11 cellular contexts compared by ENCODE assay signal in genomic region chr17:58308173-58308984, GRCh38. TPM values are rescaled to one million over a fixed set of nuclear protein-coding genes. Genes with fewer than 3 reads are reported as not detected.
DNase-seq lines count a peak whose midpoint lies in the region; ATAC-seq, FAIRE-seq and TF ChIP-seq lines count a peak whose summit lies in the region.
"Had no signal": no experiment of that assay in that cellular context is flagged by ENCODE, and none has a peak within 500 bp of the region (broad histone marks: within the 10 kb centered on the region; RNA-seq: fewer than 3 reads in every experiment).

No MANE protein-coding gene starts in this region.

- no peak overlapping the region for H3K4me3 Mint-ChIP-seq in GM23338
- H3K4me3 Mint-ChIP-seq: activated T-cell treated with anti-CD3 and anti-CD28 coated beads, Interleukin-2, amount 50 U/mL, for 72 hours; naive thymus-derived CD8-positive, alpha-beta T cell had no signal

- ATAC-seq in GM23338, result peak; percentile 85
- no peak for ATAC-seq in lung (ENCODE audit: insufficient read depth, low FRiP score)
- ATAC-seq: activated T-cell treated with anti-CD3 and anti-CD28 coated beads, Interleukin-2, amount 50 U/mL, for 72 hours; naive thymus-derived CD8-positive, alpha-beta T cell had no signal

- intact Hi-C loops in vagina (cut with DNase I), result no loop called here

- peak overlapping the region; percentile 20; the same call in 1 of the 2 replicates for H3K4me2 ChIP-seq in GM23338
- no peak overlapping the region for H3K4me2 ChIP-seq in mesenchymal stem cell (ENCODE audit: low read length, poor library complexity, severe bottlenecking)

- no peak overlapping the region for H3K9ac ChIP-seq in mesenchymal stem cell (ENCODE audit: low read length)

- H3K4me3 ChIP-seq in BJ (ENCODE audit: low read depth, low read length) (no peak overlapping the region), GM23338 (no peak overlapping the region), bronchial epithelial cell (ENCODE audit: low read depth, low read length) (no peak overlapping the region), lung (no peak overlapping the region), mesenchymal stem cell (ENCODE audit: insufficient read depth in 1 of 2, low read depth in 1 of 2, low read length in 2 of 2) (no peak overlapping the region), vagina (no peak overlapping the region)

- H3K4me1 Mint-ChIP-seq in GM23338, result peaks cover 25% of the 10 kb centered on the region

- TF ChIP-seq CTCF in BJ (IDR thresholded peaks at IDR 0.05; ENCODE audit: insufficient read depth, low read depth, low read length) (peak; percentile 36), GM23338 (conservative IDR thresholded peaks at IDR 0.05; ENCODE audit: low read depth in 2 of 2) (peak; percentile 63 to 89), bronchial epithelial cell (IDR thresholded peaks at IDR 0.05; ENCODE audit: insufficient read depth, low read length, severe bottlenecking) (peak; percentile 21), lung (IDR thresholded peaks at IDR 0.05; ENCODE audit: control extremely low read depth, extremely low read depth) (no peak), vagina (IDR thresholded peaks at IDR 0.05) (no peak)

- H2AK5ac ChIP-seq in mesenchymal stem cell (ENCODE audit: low read length, severe bottlenecking), result no peak overlapping the region

- H3K27ac Mint-ChIP-seq in GM23338, result no peak overlapping the region
- H3K27ac Mint-ChIP-seq: activated T-cell treated with anti-CD3 and anti-CD28 coated beads, Interleukin-2, amount 50 U/mL, for 72 hours had no signal

- no peaks in the 10 kb centered on the region for H3K27me3 ChIP-seq in BJ (ENCODE audit: control insufficient read depth, insufficient read depth, low read length)
- no peaks in the 10 kb centered on the region for H3K27me3 ChIP-seq in GM23338 (ENCODE audit: insufficient read depth)
- no peaks in the 10 kb centered on the region for H3K27me3 ChIP-seq in bronchial epithelial cell (ENCODE audit: control insufficient read depth, insufficient read depth, low read length)
- H3K27me3 ChIP-seq in lung (ENCODE audit: control insufficient read depth, insufficient read depth), result no peaks in the 10 kb centered on the region
- peaks cover 23 to 49% of the 10 kb centered on the region in 2 experiments for H3K27me3 ChIP-seq in mesenchymal stem cell (ENCODE audit: control insufficient read depth in 1 of 2, insufficient read depth in 1 of 2, low read length in 2 of 2)
- H3K27me3 ChIP-seq in vagina, result no peaks in the 10 kb centered on the region

- no peak overlapping the region for H2BK15ac ChIP-seq in mesenchymal stem cell (ENCODE audit: low read depth, poor library complexity, severe bottlenecking)

- H2AFZ ChIP-seq in GM23338, result peak overlapping the region; percentile 74; the same call in 1 of the 2 replicates
- H2AFZ ChIP-seq in mesenchymal stem cell (ENCODE audit: low read depth, low read length), result no peak overlapping the region

- POLR2A ChIA-PET in BJ (lab: Charles Lee), result no interaction called here

- H3K27ac ChIP-seq in GM23338 (ENCODE audit: low read depth), result no peak overlapping the region
- H3K27ac ChIP-seq in lung (ENCODE audit: low read depth in 1 of 2, low read length in 1 of 2), result no peak overlapping the region
- no peak overlapping the region for H3K27ac ChIP-seq in mesenchymal stem cell (ENCODE audit: low read length, poor library complexity, severe bottlenecking)
- H3K27ac ChIP-seq in vagina, result no peak overlapping the region

- no peak overlapping the region for H3K4ac ChIP-seq in mesenchymal stem cell (ENCODE audit: low read depth in 1 of 2, low read length in 2 of 2)

- H3K9me3 Mint-ChIP-seq in GM23338, result no peaks in the 10 kb centered on the region
- H3K9me3 Mint-ChIP-seq: activated T-cell treated with anti-CD3 and anti-CD28 coated beads, Interleukin-2, amount 50 U/mL, for 72 hours; naive thymus-derived CD8-positive, alpha-beta T cell had no signal

- no peak for FAIRE-seq in bronchial epithelial cell (lab: Jason Lieb, UNC)

- H3K27me3 Mint-ChIP-seq in GM23338 (ENCODE audit: insufficient read depth, low read depth, poor library complexity), result peaks cover 5% of the 10 kb centered on the region
- H3K27me3 Mint-ChIP-seq: naive thymus-derived CD8-positive, alpha-beta T cell had no signal

- no peak for DNase-seq in BJ (ENCODE audit: low read depth)
- peak; percentile 86 for DNase-seq in GM23338 (ENCODE audit: low spot score)
- DNase-seq in bronchial epithelial cell (ENCODE audit: low read depth), result no peak
- DNase-seq in lung (ENCODE audit: low spot score), result peak; percentile 27
- DNase-seq in KG1 (lab: John Stamatoyannopoulos, UW), result no peak
- no peak for DNase-seq in mesenchymal stem cell
- DNase-seq in GDM1 (lab: John Stamatoyannopoulos, UW), result no peak
- no peak for DNase-seq in vagina (ENCODE audit: extremely low spot score in 2 of 2)
- DNase-seq: activated T-cell treated with anti-CD3 and anti-CD28 coated beads, Interleukin-2, amount 50 U/mL, for 72 hours had no signal

- H2BK12ac ChIP-seq in mesenchymal stem cell (ENCODE audit: low read length in 2 of 2), result no peak overlapping the region

- no peaks in the 10 kb centered on the region for H3K9me3 ChIP-seq in lung (ENCODE audit: control insufficient read depth in 2 of 2, insufficient read depth in 1 of 2, low read length in 1 of 2)
- H3K9me3 ChIP-seq in mesenchymal stem cell (ENCODE audit: control insufficient read depth, low read length), result no peaks in the 10 kb centered on the region
- H3K9me3 ChIP-seq in vagina, result no peaks in the 10 kb centered on the region

- H3K9me2 ChIP-seq in GM23338 (ENCODE audit: insufficient read depth), result no peaks in the 10 kb centered on the region

- H3K18ac ChIP-seq in mesenchymal stem cell (ENCODE audit: low read depth in 1 of 2, low read length in 2 of 2), result no peak overlapping the region

- no peak overlapping the region for H3K14ac ChIP-seq in mesenchymal stem cell (ENCODE audit: low read length in 2 of 2)

- no peaks in the 10 kb centered on the region for H4K20me1 ChIP-seq in GM23338 (replicated peaks; ENCODE audit: insufficient read depth)

- H3K79me2 ChIP-seq in GM23338 (replicated peaks; ENCODE audit: insufficient read depth), result no peaks in the 10 kb centered on the region

- H3K36me3 Mint-ChIP-seq in GM23338 (ENCODE audit: low read depth), result no peaks in the 10 kb centered on the region

- H3K23ac ChIP-seq in mesenchymal stem cell (ENCODE audit: low read length in 2 of 2), result no peak overlapping the region

- no peak for TF ChIP-seq POLR2A in vagina (IDR thresholded peaks at IDR 0.05)

- no peak overlapping the region for H2BK120ac ChIP-seq in mesenchymal stem cell (ENCODE audit: low read depth, low read length)

- H3K36me3 ChIP-seq in BJ (ENCODE audit: control insufficient read depth, insufficient read depth, low read length), result no peaks in the 10 kb centered on the region
- no peaks in the 10 kb centered on the region for H3K36me3 ChIP-seq in GM23338 (ENCODE audit: insufficient read depth)
- H3K36me3 ChIP-seq in bronchial epithelial cell (ENCODE audit: control insufficient read depth, insufficient read depth, low read length), result no peaks in the 10 kb centered on the region
- no peaks in the 10 kb centered on the region for H3K36me3 ChIP-seq in lung (ENCODE audit: control insufficient read depth in 2 of 2, insufficient read depth in 2 of 2, low read length in 2 of 2)
- no peaks in the 10 kb centered on the region for H3K36me3 ChIP-seq in mesenchymal stem cell (ENCODE audit: control insufficient read depth in 1 of 2, insufficient read depth in 2 of 2, low read depth in 1 of 2, low read length in 2 of 2)
- H3K36me3 ChIP-seq in vagina, result no peaks in the 10 kb centered on the region

- no peaks in the 10 kb centered on the region for H3F3A ChIP-seq in GM23338 (replicated peaks; ENCODE audit: low read depth)

- no peak overlapping the region for H4K91ac ChIP-seq in mesenchymal stem cell (ENCODE audit: low read length)

- H3K79me1 ChIP-seq in mesenchymal stem cell (replicated peaks; ENCODE audit: low read length, poor library complexity, severe bottlenecking), result no peaks in the 10 kb centered on the region

- no peak overlapping the region for H2BK5ac ChIP-seq in mesenchymal stem cell (ENCODE audit: low read depth, low read length, poor library complexity, severe bottlenecking)

- CTCF ChIA-PET in BJ (lab: Yijun Ruan, JAX), result interaction anchor here (0.9 to 2.4 kb wide), 4 partner anchors 9 to 139 kb away, joined by 3 to 15 read pairs (median 6); no protein-coding TSS in a partner anchor

- H3K4me1 ChIP-seq in GM23338 (ENCODE audit: insufficient read depth) (peaks cover 9% of the 10 kb centered on the region), lung (ENCODE audit: control insufficient read depth in 2 of 2, insufficient read depth in 2 of 2, low read length in 2 of 2) (no peaks in the 10 kb centered on the region), mesenchymal stem cell (ENCODE audit: control insufficient read depth, insufficient read depth, low read depth, low read length) (no peaks in the 10 kb centered on the region), vagina (no peaks in the 10 kb centered on the region)

- WGBS in lung, 2 donors, result 72 to 73% methylated on average over 26 to 32 of the region's 32 CpGs
- 72% methylated on average over 32 of the region's 32 CpGs for WGBS in mesenchymal stem cell

- H4K8ac ChIP-seq in mesenchymal stem cell (ENCODE audit: low read length), result no peak overlapping the region

RNA-seq across cellular contexts. Expression of gene TSPOAP1, which starts 20.2 kb away (rescaled TPM):
- polyA plus RNA-seq in BJ (2011; rRNA removed), result 3.9 and 5.6 TPM in 2 replicates
- polyA minus RNA-seq in BJ (2011; rRNA and poly(A)+ RNA removed), result 0.87 and 2.1 TPM in 2 replicates
- total RNA-seq in GM23338 (2014; rRNA removed; shearing (Covaris generic)), result 11.8 and 12.9 TPM in 2 replicates
- 6.3 and 7.3 TPM in 2 replicates for polyA plus RNA-seq in GM23338 (2016; fragmentation: Nextera tagmentation; extraction: Ambion mirVana)
- 0.26 and 0.53 TPM in 2 replicates for total RNA-seq in bronchial epithelial cell
- 10 to 100 TPM; 19.3 to 23.5 TPM for total RNA-seq in lung
- 10 to 100 TPM in 1 of 2 donors, 1 to 10 TPM in 1; 7.0 to 17.1 TPM for polyA plus RNA-seq in lung
- 0.23 TPM for polyA plus RNA-seq in mesenchymal stem cell (2013, experiment 1 of 2)
- polyA plus RNA-seq in mesenchymal stem cell (2013, experiment 2 of 2), result 0.27 TPM
- total RNA-seq in vagina, result 7.1 TPM

RNA-seq across cellular contexts. Expression of gene MPO, which starts 27.6 kb away (rescaled TPM):
- polyA plus RNA-seq in BJ (2011; rRNA removed) (not detected in 2 replicates), GM23338 (2016; fragmentation: Nextera tagmentation; extraction: Ambion mirVana) (0.08 TPM in 1 of 2 replicates, not detected in the other), lung (10 to 100 TPM in 1 of 2 donors, under 1 TPM in 1; 0.79 to 10.8 TPM)
- polyA minus RNA-seq in BJ (2011; rRNA and poly(A)+ RNA removed), result not detected in 2 replicates
- total RNA-seq in GM23338 (2014; rRNA removed; shearing (Covaris generic)), result 0.12 TPM in 1 of 2 replicates, not detected in the other
- total RNA-seq in bronchial epithelial cell (not detected in 2 replicates), lung (10 to 100 TPM in 1 of 2 donors, 1 to 10 TPM in 1; 2.5 to 62.0 TPM), vagina (not detected)
- not detected for polyA plus RNA-seq in mesenchymal stem cell (2013, experiment 1 of 2)
- polyA plus RNA-seq in mesenchymal stem cell (2013, experiment 2 of 2), result not detected
- total RNA-seq: LHCN-M2; naive thymus-derived CD8-positive, alpha-beta T cell had no signal
- polyA plus RNA-seq: naive thymus-derived CD8-positive, alpha-beta T cell had no signal

RNA-seq across cellular contexts. Expression of gene SUPT4H1, which starts 43.6 kb away (rescaled TPM):
- polyA plus RNA-seq in BJ (2011; rRNA removed) (145 and 215 TPM in 2 replicates), GM23338 (2016; fragmentation: Nextera tagmentation; extraction: Ambion mirVana) (73.9 and 83.7 TPM in 2 replicates), lung (10 to 100 TPM; 75.5 to 97.5 TPM)
- polyA minus RNA-seq in BJ (2011; rRNA and poly(A)+ RNA removed), result 36.8 and 65.5 TPM in 2 replicates
- 82.2 and 87.0 TPM in 2 replicates for total RNA-seq in GM23338 (2014; rRNA removed; shearing (Covaris generic))
- total RNA-seq in bronchial epithelial cell (43.1 and 52.1 TPM in 2 replicates), lung (10 to 100 TPM; 54.6 to 59.2 TPM), vagina (31.4 TPM)
- 68.0 TPM for polyA plus RNA-seq in mesenchymal stem cell (2013, experiment 1 of 2)
- 70.8 TPM for polyA plus RNA-seq in mesenchymal stem cell (2013, experiment 2 of 2)

Comparison
In these comparisons a context has a peak if more than half of its experiments do, and no peak if none do; other contexts are left out.
1. DNase-seq: peak in GM23338 (single experiment) and lung (single experiment); none in BJ (single experiment), bronchial epithelial cell (single experiment), KG1 (single experiment), mesenchymal stem cell (single experiment), GDM1 (single experiment) and vagina (0 of 2).
2. CTCF ChIP-seq: peak in BJ (single experiment), GM23338 (2 of 2) and bronchial epithelial cell (single experiment); none in lung (single experiment) and vagina (0 of 3).